Comparison of ENCODE assay signal across 27 cellular contexts in genomic region chr14:96058606-96059200, GRCh38.
"Had no signal": no experiment of that assay in that cellular context is flagged by ENCODE, and none has a peak within 500 bp of the region (broad histone marks: within the 10 kb centered on the region; RNA-seq: fewer than 3 reads in every experiment).

No MANE protein-coding gene starts in this region.

- H3K9me3 Mint-ChIP-seq: activated naive CD4-positive, alpha-beta T cell treated with anti-CD3 and anti-CD28 coated beads, Interleukin-2, amount 50 U/mL, for 24 hours; activated T-cell treated with anti-CD3 and anti-CD28 coated beads, Interleukin-2, amount 50 U/mL, for 24 hours; activated T-helper 1 cell treated with anti-CD3 and anti-CD28 coated beads, Interleukin-12 subunit alpha, Interleukin-12 subunit beta, Interleukin-2, Interleukin-4 antibody, amounts not matched to agents 30 ng/mL and 10 ng/mL and 1 ng/mL, durations not matched to agents 14 hours and 24 hours and 36 hours; WTC11 had no signal

- H3K4me1 Mint-ChIP-seq: activated naive CD4-positive, alpha-beta T cell treated with anti-CD3 and anti-CD28 coated beads, Interleukin-2, amount 50 U/mL, for 24 hours; T-helper 17 cell had no signal

- DNase-seq: activated CD4-positive, alpha-beta T cell treated with anti-CD3 and anti-CD28 coated beads for 48 hours; activated CD4-positive, alpha-beta T cell treated with anti-CD3 and anti-CD28 coated beads, Interleukin-2, amount 50 U/mL, for 4 hours; activated CD4-positive, CD25-positive, alpha-beta regulatory T cell treated with anti-CD3 and anti-CD28 coated beads, Interleukin-2, amount 50 U/mL, for 72 hours; activated effector memory CD4-positive, alpha-beta T cell treated with Interleukin-2 at 50 U/mL for 16 hours; activated naive CD4-positive, alpha-beta T cell; activated T-cell treated with anti-CD3 and anti-CD28 coated beads, Interleukin-2, amount 50 U/mL, for 24 hours; aorta; caudate nucleus; MG63; MV-4-11; NCI-H1092 treated with DMSO at 0.1 percent for 48 hours; NCI-H1417 treated with DMSO at 0.1 percent for 48 hours; NCI-H1694; NCI-H2029; NCI-H2107; NCI-H2171 treated with DMSO at 0.1 percent for 48 hours; NCI-H226; NCI-H526; NCI-H82; SIG-M5; T-helper 17 cell; T-helper 9 cell had no signal

- H3K4me3 Mint-ChIP-seq: activated naive CD4-positive, alpha-beta T cell treated with anti-CD3 and anti-CD28 coated beads, Interleukin-2, amount 50 U/mL, for 24 hours; activated T-cell treated with anti-CD3 and anti-CD28 coated beads, Interleukin-2, amount 50 U/mL, for 24 hours; activated T-helper 1 cell treated with anti-CD3 and anti-CD28 coated beads, Interleukin-12 subunit alpha, Interleukin-12 subunit beta, Interleukin-2, Interleukin-4 antibody, amounts not matched to agents 30 ng/mL and 10 ng/mL and 1 ng/mL, durations not matched to agents 14 hours and 24 hours and 36 hours; T-helper 17 cell; WTC11 had no signal

- H3K36me3 Mint-ChIP-seq: activated naive CD4-positive, alpha-beta T cell treated with anti-CD3 and anti-CD28 coated beads, Interleukin-2, amount 50 U/mL, for 24 hours; WTC11 had no signal

- H3K36me3 ChIP-seq: breast epithelium, MG63 had no signal

- ATAC-seq: T-helper 17 cell, WTC11 had no signal

- H3K4me1 ChIP-seq: breast epithelium had no signal

- H3K27ac Mint-ChIP-seq: activated naive CD4-positive, alpha-beta T cell treated with anti-CD3 and anti-CD28 coated beads, Interleukin-2, amount 50 U/mL, for 24 hours; activated T-cell treated with anti-CD3 and anti-CD28 coated beads, Interleukin-2, amount 50 U/mL, for 24 hours; activated T-helper 1 cell treated with anti-CD3 and anti-CD28 coated beads, Interleukin-12 subunit alpha, Interleukin-12 subunit beta, Interleukin-2, Interleukin-4 antibody, amounts not matched to agents 30 ng/mL and 10 ng/mL and 1 ng/mL, durations not matched to agents 14 hours and 24 hours and 36 hours; T-helper 17 cell; WTC11 had no signal

- H3K27me3 ChIP-seq: breast epithelium, MG63 had no signal

- H3K4me3 ChIP-seq: breast epithelium, MG63 had no signal

- H3K9me3 ChIP-seq: breast epithelium, MG63 had no signal

- H3K27ac ChIP-seq: breast epithelium, KMS-11 had no signal
